In genomic region chr16:47037396-47037745, GRCh38 we compare ENCODE assay signal across 8 cellular contexts.
DNase-seq lines count a peak whose midpoint lies in the region; ATAC-seq and TF ChIP-seq lines count a peak whose summit lies in the region.

No MANE protein-coding gene starts in this region.

- H3K4me1 Mint-ChIP-seq in WTC11 (no peaks in the 10 kb centered on the region; the same call in 1 of the 2 replicates), natural killer cell (peaks cover under 1 to 6% of the 10 kb centered on the region in 2 donors)

- H3K36me3 Mint-ChIP-seq in WTC11 = no peaks in the 10 kb centered on the region
- H3K36me3 Mint-ChIP-seq in natural killer cell = no peaks in the 10 kb centered on the region

- H3K27me3 ChIP-seq in ACC112 (ENCODE audit: insufficient read depth, low read length) = no peaks in the 10 kb centered on the region

- peak overlapping the region; percentile 86 for H2AFZ ChIP-seq in ACC112 (ENCODE audit: low read length, unreplicated experiment)

- intact Hi-C loops in natural killer cell (cut with micrococcal nuclease) = loop anchor here (2.0 to 5.0 kb wide), 3 partner anchors 105 to 1127 kb away; partner anchors contain the start of gene NETO2

- DNase-seq in WTC11 (ENCODE audit: low spot score) (peak; percentile 39), epithelial cell of esophagus (ENCODE audit: low read depth) (no peak), natural killer cell (no peak), ureter (ENCODE audit: low spot score) (peak; percentile 52), NCI-H1436 (lab: John Stamatoyannopoulos, UW) (no peak)

- H3K27ac Mint-ChIP-seq in WTC11 (no peak overlapping the region), natural killer cell (no peak overlapping the region)

- H3K9me3 Mint-ChIP-seq in WTC11 (no peaks in the 10 kb centered on the region), natural killer cell (no peaks in the 10 kb centered on the region)

- no peaks in the 10 kb centered on the region for H3K4me1 ChIP-seq in ACC112 (ENCODE audit: control insufficient read depth, insufficient read depth, low read length, unreplicated experiment)

- H3K79me2 ChIP-seq in ACC112 (ENCODE audit: control insufficient read depth, insufficient read depth, low read length, unreplicated experiment) = no peaks in the 10 kb centered on the region

- TF ChIP-seq POLR2A in GM19193 (IDR thresholded peaks at IDR 0.05; ENCODE audit: extremely low read depth, insufficient read depth, insufficient read length) = peak; percentile 33

- H3K4me3 ChIP-seq in ACC112 (ENCODE audit: low read depth, low read length) (peak overlapping the region; percentile 79), epithelial cell of esophagus (ENCODE audit: low read length) (peak overlapping the region; percentile 53)

- peak overlapping the region; percentile 77 for H3K4me3 Mint-ChIP-seq in WTC11
- H3K4me3 Mint-ChIP-seq in natural killer cell = peak overlapping the region; percentile 74

- CTCF ChIA-PET in WTC11 (lab: Charles Lee) = interaction anchor here (0.6 to 3.1 kb wide), 48 partner anchors 9 to 1532 kb away, joined by 3 to 35 read pairs (median 5); partner anchors contain the start of genes DNAJA2 and NETO2

- POLR2A ChIA-PET in WTC11 (lab: Charles Lee) = interaction anchor here (1.4 kb wide), 1 partner anchor 104 kb away, joined by 3 read pairs; no protein-coding TSS in a partner anchor

- no peak for TF ChIP-seq CTCF in WTC11 (IDR thresholded peaks at IDR 0.05)
- no peak for TF ChIP-seq CTCF in epithelial cell of esophagus (IDR thresholded peaks at IDR 0.05; ENCODE audit: insufficient read depth, low read depth, low read length, missing control alignments)
- no peak for TF ChIP-seq CTCF in natural killer cell (IDR thresholded peaks at IDR 0.05)

- ATAC-seq in HG03196 (IDR thresholded peaks at IDR 0.05; ENCODE audit: unreplicated experiment) (peak; percentile 32), WTC11 (peak; percentile 31), natural killer cell (peak; percentile 26 to 49 (median 40))

- no peaks in the 10 kb centered on the region for H3K36me3 ChIP-seq in ACC112 (ENCODE audit: insufficient read depth, low read length)

- H3K27me3 Mint-ChIP-seq in WTC11 (ENCODE audit: low read depth) = peaks cover 29% of the 10 kb centered on the region
- H3K27me3 Mint-ChIP-seq in natural killer cell (ENCODE audit: low read depth in 2 of 2) = peaks cover 38 to 53% of the 10 kb centered on the region in 2 donors

- H3K27ac ChIP-seq in ACC112 (ENCODE audit: low read depth, low read length) = no peak overlapping the region

TF ChIP-seq in WTC11, 78 proteins besides CTCF, POLR2A, EP300 and RAD21:
- TF ChIP-seq ZNF396 (CRISPR knock-in tag; IDR thresholded peaks at IDR 0.05; ENCODE audit: borderline replicate concordance) (no peak), FOXP1 (CRISPR knock-in tag; IDR thresholded peaks at IDR 0.05; ENCODE audit: borderline replicate concordance) (0 out of 2 replicates have a peak, but pooled peaks have one; percentile 48)

Comparison
In these comparisons a context has a peak if more than half of its experiments do, and no peak if none do; other contexts are left out.
1. DNase-seq: peak in WTC11 (single experiment) and ureter (single experiment); none in epithelial cell of esophagus (single experiment), natural killer cell (single experiment) and NCI-H1436 (single experiment).
2. Peak in every context shown above with its lines, with median percentiles within 50 percentile points of each other: ATAC-seq.